8 cellular contexts compared by ENCODE assay signal in the genomic region with DNA sequence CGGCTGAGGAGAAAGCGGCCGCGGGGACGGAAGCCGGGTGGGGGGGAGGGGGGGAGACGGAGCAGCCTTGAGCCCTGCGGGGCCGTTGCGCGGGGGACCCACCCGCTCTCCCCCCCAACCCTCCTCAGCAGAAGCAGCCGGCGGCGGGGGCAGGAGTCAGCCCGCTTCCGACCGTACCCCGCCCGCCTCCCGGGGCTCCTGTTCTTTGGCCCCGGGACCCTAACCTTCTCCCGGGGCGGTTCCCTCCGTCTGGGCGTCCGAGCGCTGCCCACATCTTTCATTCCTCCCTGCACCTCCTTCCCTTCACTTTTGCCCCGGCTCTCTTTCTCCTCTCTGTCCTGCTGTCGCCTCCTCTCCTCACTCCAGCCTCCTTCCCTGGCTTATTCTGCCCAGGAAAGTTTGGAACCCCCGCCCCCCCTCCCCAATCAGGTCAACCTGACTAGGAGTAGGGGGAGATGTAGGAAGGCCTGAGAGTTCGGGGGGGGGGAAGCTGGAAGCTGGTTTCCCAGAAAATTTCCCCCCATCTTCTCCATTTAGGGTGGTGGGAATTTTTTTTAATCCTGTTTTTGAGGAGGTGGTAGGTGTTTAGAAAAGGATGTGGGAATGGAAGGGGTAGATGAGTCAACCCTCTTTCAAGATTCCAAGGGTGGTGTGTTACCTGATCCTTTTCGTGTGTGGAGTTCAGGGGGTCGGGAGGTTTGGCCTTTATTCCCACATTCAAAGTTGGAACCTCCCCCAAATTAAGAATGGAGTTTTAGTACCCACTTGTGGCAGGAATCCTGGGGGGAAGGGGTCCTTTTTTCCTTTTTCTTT. TPM values are rescaled to one million over a fixed set of nuclear protein-coding genes. Genes with fewer than 3 reads are reported as not detected.
A peak's percentile ranks its signal among the peaks of the same experiment; 100 is the strongest.
DNase-seq lines count a peak whose midpoint lies in the region; ATAC-seq, FAIRE-seq and TF ChIP-seq lines count a peak whose summit lies in the region.

No MANE protein-coding gene starts in this region.

- no peaks in the 10 kb centered on the region for H3K27me3 ChIP-seq in adipocyte (replicated peaks; ENCODE audit: control insufficient read depth, insufficient read depth, low read length)
- H3K27me3 ChIP-seq in keratinocyte (ENCODE audit: control insufficient read depth, extremely low read depth, insufficient read depth, low read length): no peaks in the 10 kb centered on the region
- H3K27me3 ChIP-seq in stomach smooth muscle (ENCODE audit: control insufficient read depth in 1 of 2, insufficient read depth in 2 of 2, low read length in 2 of 2): no peaks in the 10 kb centered on the region

- H3K9me1 ChIP-seq in keratinocyte (ENCODE audit: control insufficient read depth, extremely low read depth, insufficient read depth, low read length): peaks cover 2% of the 10 kb centered on the region

- peaks cover 2% of the 10 kb centered on the region for H4K20me1 ChIP-seq in keratinocyte (ENCODE audit: control insufficient read depth, extremely low read depth, insufficient read depth, low read length)

- dilution Hi-C loops in keratinocyte (cut with MboI; ENCODE audit: extremely low pct_ligation_motif_present, low sequenced_read_pairs): no loop called here

- peaks cover 50% of the 10 kb centered on the region for H3K79me2 ChIP-seq in keratinocyte (ENCODE audit: control insufficient read depth, insufficient read depth, low read length)

- no peak for TF ChIP-seq CTCF in keratinocyte (optimal IDR thresholded peaks at IDR 0.05 in 1 of 3, IDR thresholded peaks at IDR 0.05 in 1 of 3, conservative IDR thresholded peaks at IDR 0.05 in 1 of 3; ENCODE audit: extremely low read depth in 1 of 3, insufficient read depth in 2 of 3, low read length in 3 of 3)

- DNase-seq in DMS53 (lab: John Stamatoyannopoulos, UW) (peak; percentile 42), DMS53 treated with DMSO at 0.1 percent for 48 hours (lab: John Stamatoyannopoulos, UW; ENCODE audit: unreplicated experiment) (no peak), adipocyte (ENCODE audit: low read depth) (peak; percentile 40), keratinocyte (ENCODE audit: low read depth, low spot score) (no peak)
- DNase-seq in stimulated activated naive CD4-positive, alpha-beta T cell (lab: John Stamatoyannopoulos, UW): no peak

- FAIRE-seq in keratinocyte (lab: Jason Lieb, UNC): no peak

- H3K27ac ChIP-seq in keratinocyte (ENCODE audit: control insufficient read depth, insufficient read depth, low read length) (peak overlapping the region; percentile 41), stomach smooth muscle (ENCODE audit: low read length) (peak overlapping the region; percentile 46)

- H3K9me3 ChIP-seq in adipocyte (ENCODE audit: control insufficient read depth, low read length): no peaks in the 10 kb centered on the region
- H3K9me3 ChIP-seq in keratinocyte (ENCODE audit: control insufficient read depth, low read depth, low read length): no peaks in the 10 kb centered on the region
- no peaks in the 10 kb centered on the region for H3K9me3 ChIP-seq in stomach smooth muscle (ENCODE audit: control insufficient read depth in 2 of 2, low read length in 2 of 2)

- ATAC-seq in HG03139 (IDR thresholded peaks at IDR 0.05; ENCODE audit: unreplicated experiment): peak; percentile 5
- ATAC-seq in HG02610 (IDR thresholded peaks at IDR 0.05; ENCODE audit: unreplicated experiment): no peak

- no peak overlapping the region for H2AFZ ChIP-seq in keratinocyte (ENCODE audit: control insufficient read depth, low read length)

- H3K4me1 ChIP-seq in adipocyte (ENCODE audit: control insufficient read depth, insufficient read depth, low read length) (peaks cover 39% of the 10 kb centered on the region), keratinocyte (ENCODE audit: control insufficient read depth, extremely low read depth, insufficient read depth, low read length) (peaks cover 23% of the 10 kb centered on the region), stomach smooth muscle (ENCODE audit: control insufficient read depth, insufficient read depth, low read length) (peaks cover 10% of the 10 kb centered on the region)

- H3K36me3 ChIP-seq in adipocyte (ENCODE audit: control insufficient read depth, insufficient read depth, low read length, severe bottlenecking): no peaks in the 10 kb centered on the region
- H3K36me3 ChIP-seq in keratinocyte (ENCODE audit: control insufficient read depth in 2 of 2, extremely low read depth in 1 of 2, insufficient read depth in 2 of 2, low read length in 2 of 2): peaks cover 3 to 12% of the 10 kb centered on the region in 2 experiments
- no peaks in the 10 kb centered on the region for H3K36me3 ChIP-seq in stomach smooth muscle (ENCODE audit: control insufficient read depth in 2 of 2, insufficient read depth in 2 of 2, low read length in 2 of 2)

- H3K4me3 ChIP-seq in adipocyte (ENCODE audit: low read length) (peak overlapping the region; percentile 88), keratinocyte (ENCODE audit: control insufficient read depth in 2 of 3, extremely low read depth in 1 of 3, insufficient read depth in 2 of 3, low read depth in 1 of 3, low read length in 3 of 3) (peak overlapping the region; percentile 72 to 91 (median 73)), stomach smooth muscle (ENCODE audit: low read length in 2 of 2) (peak overlapping the region; percentile 61 to 84)

- peak overlapping the region; percentile 63 for H3K4me2 ChIP-seq in keratinocyte (ENCODE audit: control insufficient read depth, extremely low read depth, insufficient read depth, low read depth, low read length)

- H3K9ac ChIP-seq in adipocyte (ENCODE audit: low read length) (peak overlapping the region; percentile 92), keratinocyte (ENCODE audit: control insufficient read depth, extremely low read depth, insufficient read depth, low read length) (peak overlapping the region; percentile 70), stomach smooth muscle (ENCODE audit: low read length in 2 of 2) (peak overlapping the region; percentile 64 to 76)

RNA-seq across cellular contexts. Expression of a gene that starts 0.4 kb away (rescaled TPM):
- polyA plus RNA-seq in keratinocyte: 12.8 to 21.4 TPM (median 20.9 TPM) in 3 replicates
- polyA plus RNA-seq in keratinocyte (2011; ENCODE audit: low read depth): 2.5 TPM
- polyA plus RNA-seq in keratinocyte (2011; cell fraction: cytosol; rRNA removed): 7.8 and 16.3 TPM in 2 replicates
- polyA plus RNA-seq in keratinocyte (2011; cell fraction: nucleus; rRNA removed): 24.3 and 25.3 TPM in 2 replicates
- polyA plus RNA-seq in keratinocyte (2012; ENCODE audit: low replicate concordance): 7.4 and 9.5 TPM in 2 replicates
- polyA minus RNA-seq in keratinocyte: 22.9 to 47.5 TPM (median 24.4 TPM) in 3 replicates
- polyA minus RNA-seq in keratinocyte (2011; cell fraction: cytosol; rRNA and poly(A)+ RNA removed): 13.6 TPM
- 29.8 and 41.3 TPM in 2 replicates for polyA minus RNA-seq in keratinocyte (2011; cell fraction: nucleus; rRNA and poly(A)+ RNA removed)

Comparison
In these comparisons a context has a peak if more than half of its experiments do, and no peak if none do; other contexts are left out.
1. DNase-seq: peak in DMS53 (single experiment) and adipocyte (single experiment); none in DMS53 treated with DMSO at 0.1 percent for 48 hours (single experiment), keratinocyte (single experiment) and stimulated activated naive CD4-positive, alpha-beta T cell (0 of 6).
2. Peak in every context shown above with its lines, with median percentiles within 50 percentile points of each other: H3K4me3 ChIP-seq and H3K9ac ChIP-seq.